ENCODE assay signal across 1 cellular context in the genomic region with DNA sequence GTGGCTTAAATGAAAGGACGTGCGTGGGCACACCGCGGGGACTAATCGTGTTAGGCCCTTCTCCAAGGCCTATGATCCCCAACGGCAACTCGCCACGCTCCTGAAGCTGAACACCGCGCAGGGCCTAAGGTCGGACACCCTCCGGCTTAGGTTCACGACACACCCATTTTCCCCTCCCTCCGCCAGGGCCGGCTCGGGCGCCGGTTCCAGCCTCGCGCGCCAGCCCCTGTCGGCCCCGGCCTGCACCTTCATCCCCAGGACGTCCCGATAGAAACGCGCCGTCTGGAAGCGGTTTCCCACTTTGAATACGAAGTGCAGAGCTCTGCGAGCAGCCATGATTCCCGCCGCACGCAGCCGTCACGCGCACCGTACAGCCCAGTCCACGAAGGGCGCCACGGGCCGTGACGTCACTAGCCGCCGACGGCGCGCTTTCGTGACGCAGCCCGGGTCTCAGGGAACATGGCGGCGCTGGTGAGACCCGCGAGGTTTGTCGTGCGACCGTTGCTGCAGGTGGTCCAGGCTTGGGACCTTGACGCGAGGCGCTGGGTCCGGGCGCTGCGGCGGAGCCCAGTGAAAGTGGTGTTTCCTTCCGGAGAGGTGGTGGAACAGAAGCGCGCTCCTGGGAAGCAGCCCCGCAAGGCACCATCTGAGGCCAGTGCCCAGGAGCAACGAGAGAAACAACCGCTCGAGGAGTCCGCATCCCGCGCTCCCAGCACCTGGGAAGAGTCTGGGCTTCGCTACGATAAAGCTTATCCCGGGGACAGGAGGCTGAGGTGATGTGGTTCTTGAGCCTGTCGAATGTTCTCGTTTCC.
TF ChIP-seq lines count a peak whose summit lies in the region.

A gene with protein sequence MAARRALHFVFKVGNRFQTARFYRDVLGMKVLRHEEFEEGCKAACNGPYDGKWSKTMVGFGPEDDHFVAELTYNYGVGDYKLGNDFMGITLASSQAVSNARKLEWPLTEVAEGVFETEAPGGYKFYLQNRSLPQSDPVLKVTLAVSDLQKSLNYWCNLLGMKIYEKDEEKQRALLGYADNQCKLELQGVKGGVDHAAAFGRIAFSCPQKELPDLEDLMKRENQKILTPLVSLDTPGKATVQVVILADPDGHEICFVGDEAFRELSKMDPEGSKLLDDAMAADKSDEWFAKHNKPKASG (minus strand): TSS at position 361 of the 812 bp plus-strand sequence. CDS start 25 bp downstream, at position 336.
A gene with protein sequence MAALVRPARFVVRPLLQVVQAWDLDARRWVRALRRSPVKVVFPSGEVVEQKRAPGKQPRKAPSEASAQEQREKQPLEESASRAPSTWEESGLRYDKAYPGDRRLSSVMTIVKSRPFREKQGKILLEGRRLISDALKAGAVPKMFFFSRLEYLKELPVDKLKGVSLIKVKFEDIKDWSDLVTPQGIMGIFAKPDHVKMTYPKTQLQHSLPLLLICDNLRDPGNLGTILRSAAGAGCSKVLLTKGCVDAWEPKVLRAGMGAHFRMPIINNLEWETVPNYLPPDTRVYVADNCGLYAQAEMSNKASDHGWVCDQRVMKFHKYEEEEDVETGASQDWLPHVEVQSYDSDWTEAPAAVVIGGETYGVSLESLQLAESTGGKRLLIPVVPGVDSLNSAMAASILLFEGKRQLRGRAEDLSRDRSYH (plus strand): TSS at position 434 of the 812 bp plus-strand sequence. CDS start 26 bp downstream, at position 460.

TF ChIP-seq in WTC11, 78 proteins besides CTCF, POLR2A, EP300 and RAD21 (continued from another document and continues in another):
- TF ChIP-seq, protein P1, sequence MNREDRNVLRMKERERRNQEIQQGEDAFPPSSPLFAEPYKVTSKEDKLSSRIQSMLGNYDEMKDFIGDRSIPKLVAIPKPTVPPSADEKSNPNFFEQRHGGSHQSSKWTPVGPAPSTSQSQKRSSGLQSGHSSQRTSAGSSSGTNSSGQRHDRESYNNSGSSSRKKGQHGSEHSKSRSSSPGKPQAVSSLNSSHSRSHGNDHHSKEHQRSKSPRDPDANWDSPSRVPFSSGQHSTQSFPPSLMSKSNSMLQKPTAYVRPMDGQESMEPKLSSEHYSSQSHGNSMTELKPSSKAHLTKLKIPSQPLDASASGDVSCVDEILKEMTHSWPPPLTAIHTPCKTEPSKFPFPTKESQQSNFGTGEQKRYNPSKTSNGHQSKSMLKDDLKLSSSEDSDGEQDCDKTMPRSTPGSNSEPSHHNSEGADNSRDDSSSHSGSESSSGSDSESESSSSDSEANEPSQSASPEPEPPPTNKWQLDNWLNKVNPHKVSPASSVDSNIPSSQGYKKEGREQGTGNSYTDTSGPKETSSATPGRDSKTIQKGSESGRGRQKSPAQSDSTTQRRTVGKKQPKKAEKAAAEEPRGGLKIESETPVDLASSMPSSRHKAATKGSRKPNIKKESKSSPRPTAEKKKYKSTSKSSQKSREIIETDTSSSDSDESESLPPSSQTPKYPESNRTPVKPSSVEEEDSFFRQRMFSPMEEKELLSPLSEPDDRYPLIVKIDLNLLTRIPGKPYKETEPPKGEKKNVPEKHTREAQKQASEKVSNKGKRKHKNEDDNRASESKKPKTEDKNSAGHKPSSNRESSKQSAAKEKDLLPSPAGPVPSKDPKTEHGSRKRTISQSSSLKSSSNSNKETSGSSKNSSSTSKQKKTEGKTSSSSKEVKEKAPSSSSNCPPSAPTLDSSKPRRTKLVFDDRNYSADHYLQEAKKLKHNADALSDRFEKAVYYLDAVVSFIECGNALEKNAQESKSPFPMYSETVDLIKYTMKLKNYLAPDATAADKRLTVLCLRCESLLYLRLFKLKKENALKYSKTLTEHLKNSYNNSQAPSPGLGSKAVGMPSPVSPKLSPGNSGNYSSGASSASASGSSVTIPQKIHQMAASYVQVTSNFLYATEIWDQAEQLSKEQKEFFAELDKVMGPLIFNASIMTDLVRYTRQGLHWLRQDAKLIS (CRISPR knock-in tag; IDR thresholded peaks at IDR 0.05; ENCODE audit: borderline replicate concordance): no peak
- TF ChIP-seq SMAD4 (CRISPR knock-in tag; IDR thresholded peaks at IDR 0.05) (no peak), NFE2L1 (CRISPR knock-in tag; IDR thresholded peaks at IDR 0.05) (peak; percentile 82), TCF7 (CRISPR knock-in tag; IDR thresholded peaks at IDR 0.05; ENCODE audit: low read depth) (0 out of 2 replicates have a peak, but pooled peaks have one; percentile 43), ZNF138 (CRISPR knock-in tag; conservative IDR thresholded peaks at IDR 0.05) (peak; percentile 86; the same call in 1 of the 2 replicates), CREM (CRISPR knock-in tag; IDR thresholded peaks at IDR 0.05) (peak; percentile 100), ZNF416 (CRISPR knock-in tag; IDR thresholded peaks at IDR 0.05) (no peak), SMAD3 (CRISPR knock-in tag; IDR thresholded peaks at IDR 0.05; ENCODE audit: borderline replicate concordance) (peak; percentile 94), ZNF232 (CRISPR knock-in tag; IDR thresholded peaks at IDR 0.05) (peak; percentile 95), CBFB (CRISPR knock-in tag; IDR thresholded peaks at IDR 0.05; ENCODE audit: low read depth) (no peak), RELA (CRISPR knock-in tag; IDR thresholded peaks at IDR 0.05; ENCODE audit: borderline replicate concordance) (no peak), ELF4 (CRISPR knock-in tag; IDR thresholded peaks at IDR 0.05; ENCODE audit: low read depth) (no peak), FOXP1 (CRISPR knock-in tag; IDR thresholded peaks at IDR 0.05; ENCODE audit: borderline replicate concordance) (peak; percentile 93; the same call in 1 of the 2 replicates), CREB1 (CRISPR knock-in tag; IDR thresholded peaks at IDR 0.05) (peak; percentile 96), GRHL2 (CRISPR knock-in tag; IDR thresholded peaks at IDR 0.05; ENCODE audit: insufficient replicate concordance, severe bottlenecking) (no peak), FOXJ3 (CRISPR knock-in tag; IDR thresholded peaks at IDR 0.05; ENCODE audit: borderline replicate concordance) (no peak), NFYB (CRISPR knock-in tag; conservative IDR thresholded peaks at IDR 0.05; ENCODE audit: low read depth) (peak; percentile 51; the same call in 1 of the 2 replicates)
- TF ChIP-seq, protein P2, sequence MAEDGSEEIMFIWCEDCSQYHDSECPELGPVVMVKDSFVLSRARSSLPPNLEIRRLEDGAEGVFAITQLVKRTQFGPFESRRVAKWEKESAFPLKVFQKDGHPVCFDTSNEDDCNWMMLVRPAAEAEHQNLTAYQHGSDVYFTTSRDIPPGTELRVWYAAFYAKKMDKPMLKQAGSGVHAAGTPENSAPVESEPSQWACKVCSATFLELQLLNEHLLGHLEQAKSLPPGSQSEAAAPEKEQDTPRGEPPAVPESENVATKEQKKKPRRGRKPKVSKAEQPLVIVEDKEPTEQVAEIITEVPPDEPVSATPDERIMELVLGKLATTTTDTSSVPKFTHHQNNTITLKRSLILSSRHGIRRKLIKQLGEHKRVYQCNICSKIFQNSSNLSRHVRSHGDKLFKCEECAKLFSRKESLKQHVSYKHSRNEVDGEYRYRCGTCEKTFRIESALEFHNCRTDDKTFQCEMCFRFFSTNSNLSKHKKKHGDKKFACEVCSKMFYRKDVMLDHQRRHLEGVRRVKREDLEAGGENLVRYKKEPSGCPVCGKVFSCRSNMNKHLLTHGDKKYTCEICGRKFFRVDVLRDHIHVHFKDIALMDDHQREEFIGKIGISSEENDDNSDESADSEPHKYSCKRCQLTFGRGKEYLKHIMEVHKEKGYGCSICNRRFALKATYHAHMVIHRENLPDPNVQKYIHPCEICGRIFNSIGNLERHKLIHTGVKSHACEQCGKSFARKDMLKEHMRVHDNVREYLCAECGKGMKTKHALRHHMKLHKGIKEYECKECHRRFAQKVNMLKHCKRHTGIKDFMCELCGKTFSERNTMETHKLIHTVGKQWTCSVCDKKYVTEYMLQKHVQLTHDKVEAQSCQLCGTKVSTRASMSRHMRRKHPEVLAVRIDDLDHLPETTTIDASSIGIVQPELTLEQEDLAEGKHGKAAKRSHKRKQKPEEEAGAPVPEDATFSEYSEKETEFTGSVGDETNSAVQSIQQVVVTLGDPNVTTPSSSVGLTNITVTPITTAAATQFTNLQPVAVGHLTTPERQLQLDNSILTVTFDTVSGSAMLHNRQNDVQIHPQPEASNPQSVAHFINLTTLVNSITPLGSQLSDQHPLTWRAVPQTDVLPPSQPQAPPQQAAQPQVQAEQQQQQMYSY (CRISPR knock-in tag; IDR thresholded peaks at IDR 0.05): peak; percentile 42; the same call in 1 of the 2 replicates
- TF ChIP-seq, protein P3, sequence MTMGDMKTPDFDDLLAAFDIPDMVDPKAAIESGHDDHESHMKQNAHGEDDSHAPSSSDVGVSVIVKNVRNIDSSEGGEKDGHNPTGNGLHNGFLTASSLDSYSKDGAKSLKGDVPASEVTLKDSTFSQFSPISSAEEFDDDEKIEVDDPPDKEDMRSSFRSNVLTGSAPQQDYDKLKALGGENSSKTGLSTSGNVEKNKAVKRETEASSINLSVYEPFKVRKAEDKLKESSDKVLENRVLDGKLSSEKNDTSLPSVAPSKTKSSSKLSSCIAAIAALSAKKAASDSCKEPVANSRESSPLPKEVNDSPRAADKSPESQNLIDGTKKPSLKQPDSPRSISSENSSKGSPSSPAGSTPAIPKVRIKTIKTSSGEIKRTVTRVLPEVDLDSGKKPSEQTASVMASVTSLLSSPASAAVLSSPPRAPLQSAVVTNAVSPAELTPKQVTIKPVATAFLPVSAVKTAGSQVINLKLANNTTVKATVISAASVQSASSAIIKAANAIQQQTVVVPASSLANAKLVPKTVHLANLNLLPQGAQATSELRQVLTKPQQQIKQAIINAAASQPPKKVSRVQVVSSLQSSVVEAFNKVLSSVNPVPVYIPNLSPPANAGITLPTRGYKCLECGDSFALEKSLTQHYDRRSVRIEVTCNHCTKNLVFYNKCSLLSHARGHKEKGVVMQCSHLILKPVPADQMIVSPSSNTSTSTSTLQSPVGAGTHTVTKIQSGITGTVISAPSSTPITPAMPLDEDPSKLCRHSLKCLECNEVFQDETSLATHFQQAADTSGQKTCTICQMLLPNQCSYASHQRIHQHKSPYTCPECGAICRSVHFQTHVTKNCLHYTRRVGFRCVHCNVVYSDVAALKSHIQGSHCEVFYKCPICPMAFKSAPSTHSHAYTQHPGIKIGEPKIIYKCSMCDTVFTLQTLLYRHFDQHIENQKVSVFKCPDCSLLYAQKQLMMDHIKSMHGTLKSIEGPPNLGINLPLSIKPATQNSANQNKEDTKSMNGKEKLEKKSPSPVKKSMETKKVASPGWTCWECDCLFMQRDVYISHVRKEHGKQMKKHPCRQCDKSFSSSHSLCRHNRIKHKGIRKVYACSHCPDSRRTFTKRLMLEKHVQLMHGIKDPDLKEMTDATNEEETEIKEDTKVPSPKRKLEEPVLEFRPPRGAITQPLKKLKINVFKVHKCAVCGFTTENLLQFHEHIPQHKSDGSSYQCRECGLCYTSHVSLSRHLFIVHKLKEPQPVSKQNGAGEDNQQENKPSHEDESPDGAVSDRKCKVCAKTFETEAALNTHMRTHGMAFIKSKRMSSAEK (CRISPR knock-in tag; IDR thresholded peaks at IDR 0.05; ENCODE audit: borderline replicate concordance): no peak
- TF ChIP-seq, protein P4, sequence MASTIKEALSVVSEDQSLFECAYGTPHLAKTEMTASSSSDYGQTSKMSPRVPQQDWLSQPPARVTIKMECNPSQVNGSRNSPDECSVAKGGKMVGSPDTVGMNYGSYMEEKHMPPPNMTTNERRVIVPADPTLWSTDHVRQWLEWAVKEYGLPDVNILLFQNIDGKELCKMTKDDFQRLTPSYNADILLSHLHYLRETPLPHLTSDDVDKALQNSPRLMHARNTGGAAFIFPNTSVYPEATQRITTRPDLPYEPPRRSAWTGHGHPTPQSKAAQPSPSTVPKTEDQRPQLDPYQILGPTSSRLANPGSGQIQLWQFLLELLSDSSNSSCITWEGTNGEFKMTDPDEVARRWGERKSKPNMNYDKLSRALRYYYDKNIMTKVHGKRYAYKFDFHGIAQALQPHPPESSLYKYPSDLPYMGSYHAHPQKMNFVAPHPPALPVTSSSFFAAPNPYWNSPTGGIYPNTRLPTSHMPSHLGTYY (CRISPR knock-in tag; IDR thresholded peaks at IDR 0.05): no peak
- TF ChIP-seq, protein P5, sequence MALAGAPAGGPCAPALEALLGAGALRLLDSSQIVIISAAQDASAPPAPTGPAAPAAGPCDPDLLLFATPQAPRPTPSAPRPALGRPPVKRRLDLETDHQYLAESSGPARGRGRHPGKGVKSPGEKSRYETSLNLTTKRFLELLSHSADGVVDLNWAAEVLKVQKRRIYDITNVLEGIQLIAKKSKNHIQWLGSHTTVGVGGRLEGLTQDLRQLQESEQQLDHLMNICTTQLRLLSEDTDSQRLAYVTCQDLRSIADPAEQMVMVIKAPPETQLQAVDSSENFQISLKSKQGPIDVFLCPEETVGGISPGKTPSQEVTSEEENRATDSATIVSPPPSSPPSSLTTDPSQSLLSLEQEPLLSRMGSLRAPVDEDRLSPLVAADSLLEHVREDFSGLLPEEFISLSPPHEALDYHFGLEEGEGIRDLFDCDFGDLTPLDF (CRISPR knock-in tag; IDR thresholded peaks at IDR 0.05): no peak
- TF ChIP-seq, protein P6, sequence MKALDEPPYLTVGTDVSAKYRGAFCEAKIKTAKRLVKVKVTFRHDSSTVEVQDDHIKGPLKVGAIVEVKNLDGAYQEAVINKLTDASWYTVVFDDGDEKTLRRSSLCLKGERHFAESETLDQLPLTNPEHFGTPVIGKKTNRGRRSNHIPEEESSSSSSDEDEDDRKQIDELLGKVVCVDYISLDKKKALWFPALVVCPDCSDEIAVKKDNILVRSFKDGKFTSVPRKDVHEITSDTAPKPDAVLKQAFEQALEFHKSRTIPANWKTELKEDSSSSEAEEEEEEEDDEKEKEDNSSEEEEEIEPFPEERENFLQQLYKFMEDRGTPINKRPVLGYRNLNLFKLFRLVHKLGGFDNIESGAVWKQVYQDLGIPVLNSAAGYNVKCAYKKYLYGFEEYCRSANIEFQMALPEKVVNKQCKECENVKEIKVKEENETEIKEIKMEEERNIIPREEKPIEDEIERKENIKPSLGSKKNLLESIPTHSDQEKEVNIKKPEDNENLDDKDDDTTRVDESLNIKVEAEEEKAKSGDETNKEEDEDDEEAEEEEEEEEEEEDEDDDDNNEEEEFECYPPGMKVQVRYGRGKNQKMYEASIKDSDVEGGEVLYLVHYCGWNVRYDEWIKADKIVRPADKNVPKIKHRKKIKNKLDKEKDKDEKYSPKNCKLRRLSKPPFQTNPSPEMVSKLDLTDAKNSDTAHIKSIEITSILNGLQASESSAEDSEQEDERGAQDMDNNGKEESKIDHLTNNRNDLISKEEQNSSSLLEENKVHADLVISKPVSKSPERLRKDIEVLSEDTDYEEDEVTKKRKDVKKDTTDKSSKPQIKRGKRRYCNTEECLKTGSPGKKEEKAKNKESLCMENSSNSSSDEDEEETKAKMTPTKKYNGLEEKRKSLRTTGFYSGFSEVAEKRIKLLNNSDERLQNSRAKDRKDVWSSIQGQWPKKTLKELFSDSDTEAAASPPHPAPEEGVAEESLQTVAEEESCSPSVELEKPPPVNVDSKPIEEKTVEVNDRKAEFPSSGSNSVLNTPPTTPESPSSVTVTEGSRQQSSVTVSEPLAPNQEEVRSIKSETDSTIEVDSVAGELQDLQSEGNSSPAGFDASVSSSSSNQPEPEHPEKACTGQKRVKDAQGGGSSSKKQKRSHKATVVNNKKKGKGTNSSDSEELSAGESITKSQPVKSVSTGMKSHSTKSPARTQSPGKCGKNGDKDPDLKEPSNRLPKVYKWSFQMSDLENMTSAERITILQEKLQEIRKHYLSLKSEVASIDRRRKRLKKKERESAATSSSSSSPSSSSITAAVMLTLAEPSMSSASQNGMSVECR (CRISPR knock-in tag; IDR thresholded peaks at IDR 0.05; ENCODE audit: borderline replicate concordance): peak; percentile 97
- TF ChIP-seq, protein P7, sequence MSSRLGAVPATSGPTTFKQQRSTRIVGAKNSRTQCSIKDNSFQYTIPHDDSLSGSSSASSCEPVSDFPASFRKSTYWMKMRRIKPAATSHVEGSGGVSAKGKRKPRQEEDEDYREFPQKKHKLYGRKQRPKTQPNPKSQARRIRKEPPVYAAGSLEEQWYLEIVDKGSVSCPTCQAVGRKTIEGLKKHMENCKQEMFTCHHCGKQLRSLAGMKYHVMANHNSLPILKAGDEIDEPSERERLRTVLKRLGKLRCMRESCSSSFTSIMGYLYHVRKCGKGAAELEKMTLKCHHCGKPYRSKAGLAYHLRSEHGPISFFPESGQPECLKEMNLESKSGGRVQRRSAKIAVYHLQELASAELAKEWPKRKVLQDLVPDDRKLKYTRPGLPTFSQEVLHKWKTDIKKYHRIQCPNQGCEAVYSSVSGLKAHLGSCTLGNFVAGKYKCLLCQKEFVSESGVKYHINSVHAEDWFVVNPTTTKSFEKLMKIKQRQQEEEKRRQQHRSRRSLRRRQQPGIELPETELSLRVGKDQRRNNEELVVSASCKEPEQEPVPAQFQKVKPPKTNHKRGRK (CRISPR knock-in tag; IDR thresholded peaks at IDR 0.05; ENCODE audit: borderline replicate concordance): no peak
